Comparison of ENCODE assay signal across 27 cellular contexts in genomic region chr16:8916541-8917225, GRCh38. TPM values are rescaled to one million over a fixed set of nuclear protein-coding genes. Genes with fewer than 3 reads are reported as not detected.
DNase-seq lines count a peak whose midpoint lies in the region; ATAC-seq and TF ChIP-seq lines count a peak whose summit lies in the region.
"Had no signal": no experiment of that assay in that cellular context is flagged by ENCODE, and none has a peak within 500 bp of the region (broad histone marks: within the 10 kb centered on the region; RNA-seq: fewer than 3 reads in every experiment).

No MANE protein-coding gene starts in this region.

- H3K4me3 Mint-ChIP-seq in activated CD4-positive, alpha-beta T cell treated with anti-CD3 and anti-CD28 coated beads, Interleukin-2, amount 10 ng/mL, durations not matched to agents 7 days and 5 days = no peak overlapping the region
- no peak overlapping the region for H3K4me3 Mint-ChIP-seq in activated CD4-positive, alpha-beta memory T cell treated with anti-CD3 and anti-CD28 coated beads, Interleukin-2, amount 10 ng/mL, durations not matched to agents 7 days and 5 days
- H3K4me3 Mint-ChIP-seq in mesothelial cell of epicardium (no peak overlapping the region), endothelial cell (ENCODE audit: unreplicated experiment) (no peak overlapping the region)

- H3K36me3 ChIP-seq in Karpas-422 (ENCODE audit: insufficient read depth, low read length) = peaks cover 25% of the 10 kb centered on the region; the same call in 1 of the 2 replicates
- peaks cover 1 to 100% (median 100%) of the 10 kb centered on the region in 9 donors for H3K36me3 ChIP-seq in heart left ventricle

- H3K27me3 ChIP-seq in Karpas-422 (ENCODE audit: low read length) (no peaks in the 10 kb centered on the region), heart left ventricle (no peaks in the 10 kb centered on the region)
- H3K27me3 ChIP-seq: gastroesophageal sphincter, spleen, transverse colon had no signal

- H4K20me1 ChIP-seq in Karpas-422 (ENCODE audit: insufficient read depth, low read depth, low read length) = peaks cover 11% of the 10 kb centered on the region; the same call in 1 of the 2 replicates

- H3K4me2 ChIP-seq in Karpas-422 (ENCODE audit: low read depth, low read length, poor library complexity, severe bottlenecking) = peak overlapping the region; percentile 38
- H3K4me2 ChIP-seq: KMS-11 had no signal

- H3K9me3 ChIP-seq in Karpas-422 (ENCODE audit: low read length) (no peaks in the 10 kb centered on the region), heart left ventricle (no peaks in the 10 kb centered on the region)
- H3K9me3 ChIP-seq: gastroesophageal sphincter, spleen, transverse colon had no signal

- no peak for ATAC-seq in heart left ventricle
- ATAC-seq: activated CD4-positive, CD25-positive, alpha-beta regulatory T cell treated with anti-CD3 and anti-CD28 coated beads, Interleukin-2, amount 50 U/mL, for 24 hours; gastroesophageal sphincter had no signal

- no peaks in the 10 kb centered on the region for H3K9me2 ChIP-seq in Karpas-422 (replicated peaks; ENCODE audit: insufficient read depth, low read length)

- H3K9me3 Mint-ChIP-seq in activated CD4-positive, alpha-beta T cell treated with anti-CD3 and anti-CD28 coated beads, Interleukin-2, amount 10 ng/mL, durations not matched to agents 7 days and 5 days = no peaks in the 10 kb centered on the region
- no peaks in the 10 kb centered on the region for H3K9me3 Mint-ChIP-seq in activated CD4-positive, alpha-beta memory T cell treated with anti-CD3 and anti-CD28 coated beads, Interleukin-2, amount 10 ng/mL, durations not matched to agents 7 days and 5 days
- no peaks in the 10 kb centered on the region for H3K9me3 Mint-ChIP-seq in mesothelial cell of epicardium
- H3K9me3 Mint-ChIP-seq in endothelial cell (ENCODE audit: unreplicated experiment) = no peaks in the 10 kb centered on the region

- H3K27ac ChIP-seq in Karpas-422 (ENCODE audit: low read length) (peak overlapping the region; percentile 51), heart left ventricle (no peak overlapping the region)
- H3K27ac ChIP-seq: gastroesophageal sphincter, KMS-11, spleen, transverse colon had no signal

- 88 to 92% (median 90%) methylated on average over 5 of the region's 5 CpGs for WGBS in heart left ventricle, 4 donors

- intact Hi-C loops in heart left ventricle (cut with DNase I) = no loop called here

- no peak overlapping the region for H2AFZ ChIP-seq in Karpas-422 (ENCODE audit: low read length)

- TF ChIP-seq CTCF in mesothelial cell of epicardium (IDR thresholded peaks at IDR 0.05; ENCODE audit: unreplicated experiment) (no peak), endothelial cell (IDR thresholded peaks at IDR 0.05; ENCODE audit: unreplicated experiment) (no peak), heart left ventricle (IDR thresholded peaks at IDR 0.05) (no peak)

- no peaks in the 10 kb centered on the region for H3K27me3 Mint-ChIP-seq in activated CD4-positive, alpha-beta T cell treated with anti-CD3 and anti-CD28 coated beads, Interleukin-2, amount 10 ng/mL, durations not matched to agents 7 days and 5 days
- H3K27me3 Mint-ChIP-seq in activated CD4-positive, alpha-beta memory T cell treated with anti-CD3 and anti-CD28 coated beads, Interleukin-2, amount 10 ng/mL, durations not matched to agents 7 days and 5 days = no peaks in the 10 kb centered on the region
- H3K27me3 Mint-ChIP-seq in mesothelial cell of epicardium (ENCODE audit: low read depth) (no peaks in the 10 kb centered on the region), endothelial cell (ENCODE audit: unreplicated experiment) (peaks cover 6% of the 10 kb centered on the region)

- peaks cover 81% of the 10 kb centered on the region for H3K36me3 Mint-ChIP-seq in activated CD4-positive, alpha-beta T cell treated with anti-CD3 and anti-CD28 coated beads, Interleukin-2, amount 10 ng/mL, durations not matched to agents 7 days and 5 days (ENCODE audit: low read depth)
- peaks cover 90% of the 10 kb centered on the region for H3K36me3 Mint-ChIP-seq in activated CD4-positive, alpha-beta memory T cell treated with anti-CD3 and anti-CD28 coated beads, Interleukin-2, amount 10 ng/mL, durations not matched to agents 7 days and 5 days (ENCODE audit: low read depth)
- peaks cover 66% of the 10 kb centered on the region for H3K36me3 Mint-ChIP-seq in mesothelial cell of epicardium
- peaks cover 60% of the 10 kb centered on the region for H3K36me3 Mint-ChIP-seq in endothelial cell (ENCODE audit: low read depth, unreplicated experiment)

- H3K4me1 ChIP-seq in Karpas-422 (ENCODE audit: low read length) (peaks cover 19% of the 10 kb centered on the region), heart left ventricle (no peaks in the 10 kb centered on the region)
- H3K4me1 ChIP-seq: gastroesophageal sphincter had no signal

- POLR2A ChIA-PET in activated CD4-positive, alpha-beta T cell treated with anti-CD3 and anti-CD28 coated beads, Interleukin-2, amount 10 ng/mL, durations not matched to agents 7 days and 5 days (lab: Charles Lee) = no interaction called here
- POLR2A ChIA-PET in activated CD4-positive, alpha-beta memory T cell treated with anti-CD3 and anti-CD28 coated beads, Interleukin-2, amount 10 ng/mL, durations not matched to agents 7 days and 5 days (lab: Charles Lee) = interaction anchor here (1.1 kb wide), 2 partner anchors 16 to 187 kb away, joined by 3 read pairs; no protein-coding TSS in a partner anchor

- no peak overlapping the region for H3K9ac ChIP-seq in Karpas-422 (ENCODE audit: low read length)
- H3K9ac ChIP-seq: KMS-11 had no signal

- peak overlapping the region; percentile 21 for H3K27ac Mint-ChIP-seq in activated CD4-positive, alpha-beta T cell treated with anti-CD3 and anti-CD28 coated beads, Interleukin-2, amount 10 ng/mL, durations not matched to agents 7 days and 5 days
- peak overlapping the region; percentile 44 for H3K27ac Mint-ChIP-seq in activated CD4-positive, alpha-beta memory T cell treated with anti-CD3 and anti-CD28 coated beads, Interleukin-2, amount 10 ng/mL, durations not matched to agents 7 days and 5 days
- H3K27ac Mint-ChIP-seq in mesothelial cell of epicardium = peak overlapping the region; percentile 71
- no peak overlapping the region for H3K27ac Mint-ChIP-seq in endothelial cell (ENCODE audit: unreplicated experiment)

- TF ChIP-seq POLR2A in heart left ventricle (IDR thresholded peaks at IDR 0.05) = no peak

- peaks cover 78% of the 10 kb centered on the region for H3K4me1 Mint-ChIP-seq in activated CD4-positive, alpha-beta T cell treated with anti-CD3 and anti-CD28 coated beads, Interleukin-2, amount 10 ng/mL, durations not matched to agents 7 days and 5 days
- H3K4me1 Mint-ChIP-seq in activated CD4-positive, alpha-beta memory T cell treated with anti-CD3 and anti-CD28 coated beads, Interleukin-2, amount 10 ng/mL, durations not matched to agents 7 days and 5 days = peaks cover 80% of the 10 kb centered on the region
- peaks cover 8% of the 10 kb centered on the region for H3K4me1 Mint-ChIP-seq in mesothelial cell of epicardium
- no peaks in the 10 kb centered on the region for H3K4me1 Mint-ChIP-seq in endothelial cell (ENCODE audit: unreplicated experiment)

- CTCF ChIA-PET in activated CD4-positive, alpha-beta T cell treated with anti-CD3 and anti-CD28 coated beads, Interleukin-2, amount 10 ng/mL, durations not matched to agents 7 days and 5 days (lab: Charles Lee) = interaction anchor here (0.7 to 1.1 kb wide), 2 partner anchors 26 to 110 kb away, joined by 3 to 4 read pairs; no protein-coding TSS in a partner anchor
- CTCF ChIA-PET in activated CD4-positive, alpha-beta memory T cell treated with anti-CD3 and anti-CD28 coated beads, Interleukin-2, amount 10 ng/mL, durations not matched to agents 7 days and 5 days (lab: Charles Lee) = interaction anchor here (11.7 kb wide), 1 partner anchor 19 kb away, joined by 82 read pairs; no protein-coding TSS in a partner anchor

- DNase-seq in activated CD4-positive, alpha-beta T cell treated with anti-CD3 and anti-CD28 coated beads, Interleukin-2, amount 10 ng/mL, durations not matched to agents 7 days and 5 days = no peak
- no peak for DNase-seq in activated CD4-positive, alpha-beta T cell treated with anti-CD3 and anti-CD28 coated beads for 48 hours
- peak; percentile 78 for DNase-seq in Karpas-422
- no peak for DNase-seq in activated CD4-positive, alpha-beta memory T cell treated with anti-CD3 and anti-CD28 coated beads, Interleukin-2, amount 10 ng/mL, durations not matched to agents 7 days and 5 days
- no peak for DNase-seq in mesothelial cell of epicardium (ENCODE audit: low spot score in 2 of 2, unreplicated experiment in 2 of 2)
- no peak for DNase-seq in endothelial cell (ENCODE audit: low spot score)
- DNase-seq in T-helper 9 cell = no peak
- DNase-seq in heart left ventricle = no peak
- DNase-seq: activated gamma-delta T cell; cerebellar nuclear complex; DND-41; kidney; NCI-H1092 treated with DMSO at 0.1 percent for 48 hours; NCI-H1930; NCI-H69; nucleus accumbens; retina; RPMI8226; spleen; stimulated activated CD4-positive, alpha-beta T cell treated with anti-CD3 and anti-CD28 coated beads, Interleukin-4, amount 100 ng/mL, for 1 hour; T-helper 2 cell; transverse colon had no signal

- H3K4me3 ChIP-seq in Karpas-422 (ENCODE audit: low read length) (no peak overlapping the region), heart left ventricle (no peak overlapping the region)
- H3K4me3 ChIP-seq: gastroesophageal sphincter, lung, spleen, transverse colon had no signal

- peaks cover 15% of the 10 kb centered on the region; the same call in 1 of the 2 replicates for H3K79me2 ChIP-seq in Karpas-422 (ENCODE audit: low read length)

RNA-seq across cellular contexts. Expression of gene LITAFD, which starts 34.5 kb away (rescaled TPM):
- total RNA-seq in activated CD4-positive, alpha-beta T cell treated with anti-CD3 and anti-CD28 coated beads, Interleukin-2, amount 10 ng/mL, durations not matched to agents 7 days and 5 days = not detected
- total RNA-seq in Karpas-422 (2014; rRNA removed; shearing (Covaris generic); ENCODE audit: low replicate concordance) = 0.45 TPM in 1 of 2 replicates, not detected in the other
- total RNA-seq in activated CD4-positive, alpha-beta memory T cell treated with anti-CD3 and anti-CD28 coated beads, Interleukin-2, amount 10 ng/mL, durations not matched to agents 7 days and 5 days = not detected
- total RNA-seq in mesothelial cell of epicardium (not detected in 3 replicates), endothelial cell (ENCODE audit: unreplicated experiment) (not detected), heart left ventricle (not detected)
- polyA plus RNA-seq in heart left ventricle = not detected
- total RNA-seq: gastroesophageal sphincter, kidney, lung, spleen, transverse colon had no signal
- polyA plus RNA-seq: esophagus, lung, spleen had no signal

RNA-seq across cellular contexts. Expression of gene USP7, which starts 47.0 kb away (rescaled TPM):
- total RNA-seq in activated CD4-positive, alpha-beta T cell treated with anti-CD3 and anti-CD28 coated beads, Interleukin-2, amount 10 ng/mL, durations not matched to agents 7 days and 5 days = 100 to 1,000 TPM; 157 to 160 TPM
- total RNA-seq in Karpas-422 (2014; rRNA removed; shearing (Covaris generic); ENCODE audit: low replicate concordance) = 38.6 and 42.5 TPM in 2 replicates
- total RNA-seq in activated CD4-positive, alpha-beta memory T cell treated with anti-CD3 and anti-CD28 coated beads, Interleukin-2, amount 10 ng/mL, durations not matched to agents 7 days and 5 days = 100 to 1,000 TPM; 162 to 166 TPM
- total RNA-seq in mesothelial cell of epicardium = 135 to 139 TPM (median 136 TPM) in 3 replicates
- 122 TPM for total RNA-seq in endothelial cell (ENCODE audit: unreplicated experiment)
- 10 to 100 TPM; 49.5 to 86.5 (median 68.1) TPM for total RNA-seq in heart left ventricle
- polyA plus RNA-seq in heart left ventricle = 10 to 100 TPM; 20.3 to 38.0 TPM

RNA-seq across cellular contexts. Expression of gene CARHSP1, which starts 47.9 kb away (rescaled TPM):
- total RNA-seq in activated CD4-positive, alpha-beta T cell treated with anti-CD3 and anti-CD28 coated beads, Interleukin-2, amount 10 ng/mL, durations not matched to agents 7 days and 5 days = 100 to 1,000 TPM; 172 to 189 TPM
- total RNA-seq in Karpas-422 (2014; rRNA removed; shearing (Covaris generic); ENCODE audit: low replicate concordance) = 48.3 and 64.4 TPM in 2 replicates
- 100 to 1,000 TPM; 168 to 179 TPM for total RNA-seq in activated CD4-positive, alpha-beta memory T cell treated with anti-CD3 and anti-CD28 coated beads, Interleukin-2, amount 10 ng/mL, durations not matched to agents 7 days and 5 days
- total RNA-seq in mesothelial cell of epicardium (78.6 to 84.2 TPM (median 80.3 TPM) in 3 replicates), endothelial cell (ENCODE audit: unreplicated experiment) (127 TPM), heart left ventricle (10 to 100 TPM; 20.0 to 62.4 (median 29.0) TPM)
- polyA plus RNA-seq in heart left ventricle = 10 to 100 TPM; 33.4 to 58.0 TPM
